8 cellular contexts compared by ENCODE assay signal in genomic region chr5:68215888-68216736, GRCh38. TPM values are rescaled to one million over a fixed set of nuclear protein-coding genes. Genes with fewer than 3 reads are reported as not detected.
DNase-seq lines count a peak whose midpoint lies in the region; ATAC-seq and TF ChIP-seq lines count a peak whose summit lies in the region.

No MANE protein-coding gene starts in this region.

- H3K9ac ChIP-seq in PC-3 (ENCODE audit: low read length) = peak overlapping the region; percentile 8; the same call in 1 of the 2 replicates

- CTCF ChIA-PET in CD4-positive, alpha-beta T cell (lab: Charles Lee) = interaction anchor here (0.8 to 3.2 kb wide), 10 partner anchors 22 to 1007 kb away, joined by 3 to 19 read pairs (median 3); no protein-coding TSS in a partner anchor
- CTCF ChIA-PET in PC-3 (lab: Charles Lee) = interaction anchor here (0.6 kb wide), 1 partner anchor 970 kb away, joined by 4 read pairs; no protein-coding TSS in a partner anchor

- DNase-seq in CD4-positive, alpha-beta T cell = peak; percentile 13 to 80 (median 58)
- DNase-seq in PC-3 (no peak), fibroblast of the aortic adventitia (ENCODE audit: low read depth) (no peak), nucleus accumbens (lab: John Stamatoyannopoulos, UW) (peak in 41 of 56 donors; percentile 21 to 77 (median 53)), thoracic aorta (ENCODE audit: low spot score) (peak; percentile 28)
- DNase-seq in activated T-cell treated with anti-CD3 and anti-CD28 coated beads, Interleukin-2, amount 50 U/mL, for 48 hours = peak; percentile 76 to 81

- no peak for TF ChIP-seq CTCF in CD4-positive, alpha-beta T cell (IDR thresholded peaks at IDR 0.05)
- no peak for TF ChIP-seq CTCF in PC-3 (conservative IDR thresholded peaks at IDR 0.05; ENCODE audit: low read depth, low read length)
- TF ChIP-seq CTCF in fibroblast of the aortic adventitia (IDR thresholded peaks at IDR 0.05; ENCODE audit: insufficient read depth, low read length) = no peak
- no peak for TF ChIP-seq CTCF in thoracic aorta (IDR thresholded peaks at IDR 0.05)

- H3K4me2 ChIP-seq in PC-3 (ENCODE audit: low read length) = peak overlapping the region; percentile 83

- peak overlapping the region; percentile 65 for H3K27ac ChIP-seq in CD4-positive, alpha-beta T cell (ENCODE audit: low read depth, low read length)
- no peak overlapping the region for H3K27ac ChIP-seq in PC-3 (ENCODE audit: low read length)
- H3K27ac ChIP-seq in thoracic aorta = peak overlapping the region; percentile 97 to 98

- H3K9me3 ChIP-seq in CD4-positive, alpha-beta T cell (ENCODE audit: control insufficient read depth, low read length) = peaks cover 8% of the 10 kb centered on the region
- no peaks in the 10 kb centered on the region for H3K9me3 ChIP-seq in PC-3 (ENCODE audit: low read length)
- no peaks in the 10 kb centered on the region for H3K9me3 ChIP-seq in thoracic aorta

- H3K36me3 Mint-ChIP-seq in CD4-positive, alpha-beta T cell (ENCODE audit: low read depth) = peaks cover 27% of the 10 kb centered on the region

- H3K4me1 Mint-ChIP-seq in CD4-positive, alpha-beta T cell (ENCODE audit: low read depth) = peaks cover 52% of the 10 kb centered on the region

- no TSS peak for BruUV-seq in PC-3 (replicated peaks; lab: Mats Ljungman, UMichigan)

- H4K20me1 ChIP-seq in PC-3 (ENCODE audit: low read length) = no peaks in the 10 kb centered on the region

- H3K9me2 ChIP-seq in PC-3 (replicated peaks; ENCODE audit: low read length) = no peaks in the 10 kb centered on the region

- peak; percentile 69 for ATAC-seq in CD4-positive, alpha-beta T cell (ENCODE audit: poor library complexity)
- ATAC-seq in GM19438 (IDR thresholded peaks at IDR 0.05; ENCODE audit: low read depth, unreplicated experiment) (peak; percentile 36), HG03558 (IDR thresholded peaks at IDR 0.05; ENCODE audit: extremely low read depth, unreplicated experiment) (peak; percentile 27), PC-3 (peak; percentile 41), thoracic aorta (ENCODE audit: insufficient number of reproducible peaks, low FRiP score, low read depth) (peak; percentile 14)

- H3F3A ChIP-seq in PC-3 (ENCODE audit: low read length, unreplicated experiment) = no peaks in the 10 kb centered on the region

- peak overlapping the region; percentile 72 for H2AFZ ChIP-seq in PC-3 (ENCODE audit: low read length)

- no peaks in the 10 kb centered on the region for H3K36me3 ChIP-seq in PC-3 (ENCODE audit: low read depth, low read length)
- H3K36me3 ChIP-seq in thoracic aorta = peaks cover 5% of the 10 kb centered on the region

- H3K4me3 ChIP-seq in PC-3 (ENCODE audit: low read length) (peak overlapping the region; percentile 73), fibroblast of the aortic adventitia (ENCODE audit: low read depth, low read length) (peak overlapping the region; percentile 92), thoracic aorta (peak overlapping the region; percentile 96)

- H3K79me2 ChIP-seq in PC-3 (ENCODE audit: low read length) = no peaks in the 10 kb centered on the region

- intact Hi-C loops in CD4-positive, alpha-beta T cell (cut with DNase I, micrococcal nuclease) = loop anchor here (1.0 to 10.0 kb wide), 4 partner anchors 23 to 66 kb away; no protein-coding TSS in a partner anchor
- intact Hi-C loops in PC-3 (cut with micrococcal nuclease) = no loop called here

- H3K27me3 Mint-ChIP-seq in CD4-positive, alpha-beta T cell = no peaks in the 10 kb centered on the region

- POLR2A ChIA-PET in CD4-positive, alpha-beta T cell (lab: Charles Lee) = interaction anchor here (0.6 to 4.9 kb wide), 33 partner anchors 9 to 1211 kb away, joined by 3 to 41 read pairs (median 8); no protein-coding TSS in a partner anchor
- POLR2A ChIA-PET in PC-3 (lab: Charles Lee; ENCODE audit: unreplicated experiment) = interaction anchor here (0.5 to 0.9 kb wide), 3 partner anchors 128 to 1211 kb away, joined by 3 to 7 read pairs (median 4); no protein-coding TSS in a partner anchor

- H3K27ac Mint-ChIP-seq in CD4-positive, alpha-beta T cell = peak overlapping the region; percentile 96

- H3K4me1 ChIP-seq in PC-3 (ENCODE audit: insufficient read depth, low read length) (no peaks in the 10 kb centered on the region), thoracic aorta (ENCODE audit: control insufficient read depth in 1 of 2, low read depth in 2 of 2) (peaks cover 26 to 36% of the 10 kb centered on the region in 2 donors)

- H3K9me3 Mint-ChIP-seq in CD4-positive, alpha-beta T cell = no peaks in the 10 kb centered on the region

- H3K27me3 ChIP-seq in CD4-positive, alpha-beta T cell (ENCODE audit: control insufficient read depth, insufficient read depth, low read length) = no peaks in the 10 kb centered on the region
- H3K27me3 ChIP-seq in PC-3 (ENCODE audit: low read length) = no peaks in the 10 kb centered on the region
- no peaks in the 10 kb centered on the region for H3K27me3 ChIP-seq in thoracic aorta (replicated peaks; ENCODE audit: insufficient read depth)

- peak overlapping the region; percentile 89 for H3K4me3 Mint-ChIP-seq in CD4-positive, alpha-beta T cell

RNA-seq across cellular contexts. Expression of gene PIK3R1, which starts 0.6 kb away (rescaled TPM):
- total RNA-seq in CD4-positive, alpha-beta T cell = 100 to 1,000 TPM; 455 to 459 TPM
- total RNA-seq in PC-3 (2014; rRNA removed) (1.7 and 1.8 TPM in 2 replicates), fibroblast of the aortic adventitia (ENCODE audit: low replicate concordance) (45.1 and 281 TPM in 2 replicates), thoracic aorta (10 to 100 TPM; 81.8 to 91.5 TPM)

Comparison
In these comparisons a context has a peak if more than half of its experiments do, and no peak if none do; other contexts are left out.
1. ATAC-seq: peak in every context shown above with its lines; median percentile 69 in CD4-positive, alpha-beta T cell; 41 in PC-3; 36 in GM19438; 27 in HG03558; 14 in thoracic aorta.
2. DNase-seq: peak in CD4-positive, alpha-beta T cell (10 of 10), activated T-cell treated with anti-CD3 and anti-CD28 coated beads, Interleukin-2, amount 50 U/mL, for 48 hours (2 of 2), nucleus accumbens (41 of 56) and thoracic aorta (single experiment); none in PC-3 (single experiment) and fibroblast of the aortic adventitia (single experiment).
3. RNA of gene PIK3R1, which starts 0.6 kb away (total RNA-seq): 455 to 459 TPM in CD4-positive, alpha-beta T cell, 81.8 to 91.5 TPM in thoracic aorta and 45.1 to 281 TPM in fibroblast of the aortic adventitia; 1.7 to 1.8 TPM in PC-3; every median in the first group is over 10 times any median in the second.
4. Peak in every context shown above with its lines, with median percentiles within 50 percentile points of each other: H3K4me3 ChIP-seq.